In genomic region chr10:17175551-17175950, GRCh38 we compare ENCODE assay signal across 11 cellular contexts. TPM values are rescaled to one million over a fixed set of nuclear protein-coding genes. Genes with fewer than 3 reads are reported as not detected.
A peak's percentile ranks its signal among the peaks of the same experiment; 100 is the strongest.
DNase-seq lines count a peak whose midpoint lies in the region; ATAC-seq, FAIRE-seq and TF ChIP-seq lines count a peak whose summit lies in the region.
"Had no signal": no experiment of that assay in that cellular context is flagged by ENCODE, and none has a peak within 500 bp of the region (broad histone marks: within the 10 kb centered on the region; RNA-seq: fewer than 3 reads in every experiment).

No MANE protein-coding gene starts in this region.

- intact Hi-C loops in gastrocnemius medialis (cut with DNase I; ENCODE audit: low total_unique reads) = no loop called here
- intact Hi-C loops in uterus (cut with DNase I; ENCODE audit: low total_unique reads) = no loop called here

- in situ Hi-C loops in gastrocnemius medialis (cut with MboI; ENCODE audit: low sequenced_read_pairs in 4 of 4) = no loop called here

- TF ChIP-seq CTCF in epithelial cell of proximal tubule (conservative IDR thresholded peaks at IDR 0.05; ENCODE audit: low read depth, low read length) = no peak
- TF ChIP-seq CTCF in gastrocnemius medialis (IDR thresholded peaks at IDR 0.05 in 4 of 5, conservative IDR thresholded peaks at IDR 0.05 in 1 of 5) = no peak
- no peak for TF ChIP-seq CTCF in uterus (IDR thresholded peaks at IDR 0.05)

- H3K4me1 ChIP-seq in gastrocnemius medialis = no peaks in the 10 kb centered on the region
- H3K4me1 ChIP-seq in uterus = no peaks in the 10 kb centered on the region

- H3K27ac ChIP-seq in gastrocnemius medialis (no peak overlapping the region), uterus (no peak overlapping the region)
- H3K27ac ChIP-seq: transverse colon had no signal

- H3K36me3 ChIP-seq in gastrocnemius medialis (no peaks in the 10 kb centered on the region), uterus (no peaks in the 10 kb centered on the region)
- H3K36me3 ChIP-seq: transverse colon had no signal

- H3K9me3 ChIP-seq in gastrocnemius medialis (no peaks in the 10 kb centered on the region), uterus (no peaks in the 10 kb centered on the region)
- H3K9me3 ChIP-seq: transverse colon had no signal

- peak overlapping the region; percentile 22 for H3K4me3 ChIP-seq in epithelial cell of proximal tubule (ENCODE audit: low read depth, low read length)
- H3K4me3 ChIP-seq in gastrocnemius medialis = peak overlapping the region in 3 of 4 donors; percentile 9 to 28 (median 10)
- H3K4me3 ChIP-seq in uterus = no peak overlapping the region
- H3K4me3 ChIP-seq: transverse colon had no signal

- no peaks in the 10 kb centered on the region for H3K27me3 ChIP-seq in gastrocnemius medialis
- no peaks in the 10 kb centered on the region for H3K27me3 ChIP-seq in uterus
- H3K27me3 ChIP-seq: transverse colon had no signal

- FAIRE-seq in RCC 7860 (lab: Jason Lieb, UNC) = no peak

- DNase-seq in GM04504 (ENCODE audit: low read depth) = peak; percentile 31
- DNase-seq in RCC 7860 (ENCODE audit: low spot score) = peak; percentile 50
- DNase-seq in epithelial cell of proximal tubule (ENCODE audit: low read depth) = no peak
- DNase-seq in gastrocnemius medialis = no peak
- DNase-seq in occipital lobe (lab: John Stamatoyannopoulos, UW) = no peak
- DNase-seq in uterus = no peak
- DNase-seq in stimulated activated CD4-positive, alpha-beta T cell treated with anti-CD3 and anti-CD28 coated beads, Interleukin-12 subunit alpha, Interleukin-12 subunit beta, amount 100 ng/mL, for 4 hours = no peak
- DNase-seq: NCI-H146, T-helper 1 cell, transverse colon had no signal

- ATAC-seq in gastrocnemius medialis = no peak
- no peak for ATAC-seq in HG03280 (IDR thresholded peaks at IDR 0.05; ENCODE audit: unreplicated experiment)

- TF ChIP-seq POLR2A in gastrocnemius medialis (IDR thresholded peaks at IDR 0.05) (no peak), uterus (IDR thresholded peaks at IDR 0.05) (no peak)

RNA-seq across cellular contexts. Expression of gene TRDMT1, which starts 25.9 kb away (rescaled TPM):
- total RNA-seq in epithelial cell of proximal tubule (3.1 and 4.6 TPM in 2 replicates), gastrocnemius medialis (1 to 10 TPM in 3 of 4 donors, under 1 TPM in 1; 0.85 to 4.7 (median 2.1) TPM), occipital lobe (39.3 TPM), uterus (10 to 100 TPM in 3 of 4 donors, 1 to 10 TPM in 1; 2.6 to 25.4 (median 14.8) TPM)

RNA-seq across cellular contexts. Expression of gene CUBN, which starts 45.9 kb away (rescaled TPM):
- total RNA-seq in epithelial cell of proximal tubule (under 0.01 and 0.17 TPM in 2 replicates), gastrocnemius medialis (1 to 10 TPM in 2 of 4 donors, under 1 TPM in 2; 0.27 to 3.6 (median 0.96) TPM), occipital lobe (2.3 TPM), uterus (1 to 10 TPM; 3.5 to 9.5 (median 5.1) TPM)

RNA-seq across cellular contexts. Expression of gene VIM, which starts 52.5 kb away (rescaled TPM):
- 4,845 and 5,023 TPM in 2 replicates for total RNA-seq in epithelial cell of proximal tubule
- 100 to 1,000 TPM; 355 to 835 (median 589) TPM for total RNA-seq in gastrocnemius medialis
- total RNA-seq in occipital lobe = 289 TPM
- 1,000 to 10,000 TPM; 1,892 to 2,495 (median 2,052) TPM for total RNA-seq in uterus

Comparison
In these comparisons a context has a peak if more than half of its experiments do, and no peak if none do; other contexts are left out.
1. DNase-seq: peak in GM04504 (single experiment) and RCC 7860 (single experiment); none in epithelial cell of proximal tubule (single experiment), gastrocnemius medialis (0 of 2), occipital lobe (single experiment), uterus (0 of 2) and stimulated activated CD4-positive, alpha-beta T cell treated with anti-CD3 and anti-CD28 coated beads, Interleukin-12 subunit alpha, Interleukin-12 subunit beta, amount 100 ng/mL, for 4 hours (single experiment).
2. H3K4me3 ChIP-seq: peak in epithelial cell of proximal tubule (single experiment) and gastrocnemius medialis (3 of 4); none in uterus (0 of 2).